In the genomic region with DNA sequence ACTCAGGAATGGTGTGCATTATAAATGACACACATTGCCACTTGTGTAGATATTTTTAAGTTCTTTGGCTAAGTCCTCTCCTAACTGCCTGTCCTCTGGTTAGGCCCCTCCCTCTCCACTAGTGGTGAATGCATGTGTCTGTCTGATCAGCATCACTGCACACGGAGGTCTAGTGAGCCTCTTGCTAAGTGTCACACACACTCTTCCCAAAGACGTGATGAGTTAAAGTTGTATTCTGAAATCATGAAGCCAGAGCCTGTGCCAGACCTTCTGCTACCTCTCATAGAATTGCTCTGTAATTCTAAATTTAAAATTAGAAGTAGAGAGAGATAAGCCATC, we compare ENCODE assay signal across 9 cellular contexts. TPM values are rescaled to one million over a fixed set of nuclear protein-coding genes. Genes with fewer than 3 reads are reported as not detected.
DNase-seq lines count a peak whose midpoint lies in the region; ATAC-seq and TF ChIP-seq lines count a peak whose summit lies in the region.
"Had no signal": no experiment of that assay in that cellular context is flagged by ENCODE, and none has a peak within 500 bp of the region (broad histone marks: within the 10 kb centered on the region; RNA-seq: fewer than 3 reads in every experiment).

No MANE protein-coding gene starts in this region.

- H3K4me3 ChIP-seq in left lung = no peak overlapping the region

- TF ChIP-seq CTCF in left lung (IDR thresholded peaks at IDR 0.05) = no peak

- ATAC-seq in GM18519 (IDR thresholded peaks at IDR 0.05; ENCODE audit: low FRiP score, unreplicated experiment) = peak; percentile 94
- peak; percentile 83 for ATAC-seq in GM21526 (IDR thresholded peaks at IDR 0.05; ENCODE audit: low FRiP score, unreplicated experiment)
- peak; percentile 98 for ATAC-seq in HG03432 (IDR thresholded peaks at IDR 0.05; ENCODE audit: unreplicated experiment)
- peak; percentile 38 for ATAC-seq in left lung

- H3K4me1 ChIP-seq in left lung = peaks cover 8 to 12% of the 10 kb centered on the region in 2 donors

- no peaks in the 10 kb centered on the region for H3K27me3 ChIP-seq in left lung

- DNase-seq in left lung (no peak), amniotic stem cell (lab: John Stamatoyannopoulos, UW) (no peak), DMS114 treated with DMSO at 0.1 percent for 48 hours (lab: John Stamatoyannopoulos, UW; ENCODE audit: unreplicated experiment) (no peak), midbrain (lab: John Stamatoyannopoulos, UW) (no peak), HPDE6-E6E7 (ENCODE audit: extremely low spot score) (no peak)
- DNase-seq: amygdala had no signal

- no peaks in the 10 kb centered on the region for H3K9me3 ChIP-seq in left lung

- intact Hi-C loops in left lung (cut with DNase I) = no loop called here

- H3K36me3 ChIP-seq in left lung = peaks cover 0 to 98% of the 10 kb centered on the region in 2 donors

- peak overlapping the region; percentile 28 to 58 for H3K27ac ChIP-seq in left lung

RNA-seq across cellular contexts. Expression of a gene that starts 41.3 kb away (rescaled TPM):
- total RNA-seq in left lung = 10 to 100 TPM; 50.5 to 68.1 TPM

RNA-seq across cellular contexts. Expression of a gene that starts 52.0 kb away (rescaled TPM):
- total RNA-seq in left lung = 1 to 10 TPM in 1 of 2 donors, under 1 TPM in 1; 0.67 to 2.0 TPM

Comparison
In these comparisons a context has a peak if more than half of its experiments do, and no peak if none do; other contexts are left out.
1. ATAC-seq: peak in every context shown above with its lines; median percentile 98 in HG03432; 94 in GM18519; 83 in GM21526; 38 in left lung.